Comparison of ENCODE assay signal across 25 cellular contexts in genomic region chr7:35823440-35823839, GRCh38. TPM values are rescaled to one million over a fixed set of nuclear protein-coding genes. Genes with fewer than 3 reads are reported as not detected.
A peak's percentile ranks its signal among the peaks of the same experiment; 100 is the strongest.
DNase-seq lines count a peak whose midpoint lies in the region; ATAC-seq and TF ChIP-seq lines count a peak whose summit lies in the region.
"Had no signal": no experiment of that assay in that cellular context is flagged by ENCODE, and none has a peak within 500 bp of the region (broad histone marks: within the 10 kb centered on the region; RNA-seq: fewer than 3 reads in every experiment).

No MANE protein-coding gene starts in this region.

- TF ChIP-seq CTCF in WTC11 (IDR thresholded peaks at IDR 0.05), result no peak

- peaks cover 2% of the 10 kb centered on the region for H3K36me3 ChIP-seq in CD4-positive, CD25-positive, alpha-beta regulatory T cell (ENCODE audit: control insufficient read depth, insufficient read depth, low read length)
- H3K36me3 ChIP-seq: stomach had no signal

- peaks cover 27% of the 10 kb centered on the region for H3K4me1 ChIP-seq in CD4-positive, CD25-positive, alpha-beta regulatory T cell (ENCODE audit: control insufficient read depth, insufficient read depth, low read length, poor library complexity, severe bottlenecking)

- no peak for ATAC-seq in CD4-positive, CD25-positive, alpha-beta regulatory T cell (ENCODE audit: low read depth in 2 of 2)
- ATAC-seq in WTC11 (no peak), left colon (peak; percentile 65), T-helper 17 cell (no peak)
- ATAC-seq: activated CD8-positive, alpha-beta memory T cell treated with anti-CD3 and anti-CD28 coated beads, Interleukin-2, amount 10 ng/mL, durations not matched to agents 7 days and 5 days; GM23338; left lobe of liver had no signal

- no peak overlapping the region for H3K27ac ChIP-seq in CD4-positive, CD25-positive, alpha-beta regulatory T cell (ENCODE audit: insufficient read depth, low read length, poor library complexity, severe bottlenecking)
- H3K27ac ChIP-seq: skin epidermis, stomach had no signal

- peak overlapping the region in 1 of 4 donors; percentile 23 for H3K4me3 Mint-ChIP-seq in CD4-positive, CD25-positive, alpha-beta regulatory T cell
- no peak overlapping the region for H3K4me3 Mint-ChIP-seq in WTC11
- H3K4me3 Mint-ChIP-seq in T-helper 17 cell, result no peak overlapping the region
- H3K4me3 Mint-ChIP-seq: activated CD8-positive, alpha-beta memory T cell treated with anti-CD3 and anti-CD28 coated beads, Interleukin-2, amount 10 ng/mL, durations not matched to agents 7 days and 5 days; GM23338 had no signal

- POLR2A ChIA-PET in WTC11 (lab: Charles Lee), result no interaction called here

- peaks cover 32 to 50% (median 35%) of the 10 kb centered on the region in 4 donors for H3K4me1 Mint-ChIP-seq in CD4-positive, CD25-positive, alpha-beta regulatory T cell
- H3K4me1 Mint-ChIP-seq in WTC11 (peaks cover 34% of the 10 kb centered on the region), T-helper 17 cell (peaks cover 17% of the 10 kb centered on the region)

- H3K36me3 Mint-ChIP-seq in CD4-positive, CD25-positive, alpha-beta regulatory T cell, result peaks cover 17% of the 10 kb centered on the region
- H3K36me3 Mint-ChIP-seq in WTC11 (peaks cover 3% of the 10 kb centered on the region), T-helper 17 cell (ENCODE audit: low read depth) (peaks cover 11% of the 10 kb centered on the region)

- H3K27ac Mint-ChIP-seq in CD4-positive, CD25-positive, alpha-beta regulatory T cell, result peak overlapping the region in 1 of 3 donors; percentile 1
- 0 out of 2 replicates have a peak overlapping the region, but pooled peaks have one; percentile 22 for H3K27ac Mint-ChIP-seq in WTC11
- no peak overlapping the region for H3K27ac Mint-ChIP-seq in T-helper 17 cell
- H3K27ac Mint-ChIP-seq: activated CD8-positive, alpha-beta memory T cell treated with anti-CD3 and anti-CD28 coated beads, Interleukin-2, amount 10 ng/mL, durations not matched to agents 7 days and 5 days; GM23338 had no signal

- peaks cover 12 to 16% of the 10 kb centered on the region in 2 experiments for H3K9me3 ChIP-seq in CD4-positive, CD25-positive, alpha-beta regulatory T cell (ENCODE audit: control insufficient read depth in 2 of 2, low read length in 2 of 2)
- peaks cover 2% of the 10 kb centered on the region for H3K9me3 ChIP-seq in T-helper 17 cell (ENCODE audit: control insufficient read depth, low read length, poor library complexity, severe bottlenecking)

- DNase-seq in NCI-H2171 treated with DMSO at 0.1 percent for 48 hours (lab: John Stamatoyannopoulos, UW) (peak; percentile 40), NCI-H2171 (lab: John Stamatoyannopoulos, UW) (no peak), WTC11 (ENCODE audit: low spot score) (no peak), left colon (no peak), SW480 (ENCODE audit: low spot score) (no peak), T-helper 17 cell (no peak), 8988T (no peak)
- DNase-seq in CD4-positive, CD25-positive, alpha-beta regulatory T cell, result no peak
- DNase-seq: activated CD4-positive, alpha-beta T cell treated with anti-CD3 and anti-CD28 coated beads for 1 hour; activated CD8-positive, alpha-beta memory T cell treated with anti-CD3 and anti-CD28 coated beads, Interleukin-2, amount 10 ng/mL, durations not matched to agents 7 days and 5 days; activated effector memory CD4-positive, alpha-beta T cell treated with anti-CD3 and anti-CD28 coated beads, Interleukin-2, amount 50 U/mL, for 16 hours; amniotic stem cell; COR-L47; head of caudate nucleus; NCI-H187 treated with DMSO at 0.1 percent for 48 hours; NCI-H345; NCI-H774; posterior cingulate gyrus; stimulated activated CD4-positive, alpha-beta T cell treated with anti-CD3 and anti-CD28 coated beads, Interleukin-2, amount 100 ng/mL, for 24 hours; stomach; SW 1271 had no signal

- CTCF ChIA-PET in WTC11 (lab: Charles Lee), result no interaction called here

- no peaks in the 10 kb centered on the region for H3K27me3 ChIP-seq in CD4-positive, CD25-positive, alpha-beta regulatory T cell (ENCODE audit: control insufficient read depth, insufficient read depth, low read length)
- H3K27me3 ChIP-seq: stomach, tibial nerve had no signal

- intact Hi-C loops in left colon (cut with DNase I, micrococcal nuclease), result no loop called here

- peaks cover 0 to 22% (median 5%) of the 10 kb centered on the region in 7 donors for H3K9me3 Mint-ChIP-seq in CD4-positive, CD25-positive, alpha-beta regulatory T cell
- no peaks in the 10 kb centered on the region for H3K9me3 Mint-ChIP-seq in WTC11

- H3K27me3 Mint-ChIP-seq in CD4-positive, CD25-positive, alpha-beta regulatory T cell, result no peaks in the 10 kb centered on the region
- H3K27me3 Mint-ChIP-seq in WTC11 (ENCODE audit: low read depth), result no peaks in the 10 kb centered on the region
- H3K27me3 Mint-ChIP-seq in T-helper 17 cell, result no peaks in the 10 kb centered on the region
- H3K27me3 Mint-ChIP-seq: activated CD8-positive, alpha-beta memory T cell treated with anti-CD3 and anti-CD28 coated beads, Interleukin-2, amount 10 ng/mL, durations not matched to agents 7 days and 5 days had no signal

- peak overlapping the region; percentile 37 for H3K4me3 ChIP-seq in CD4-positive, CD25-positive, alpha-beta regulatory T cell (ENCODE audit: low read depth, low read length)
- H3K4me3 ChIP-seq: GM23338, skin epidermis, stomach, tibial nerve had no signal

TF ChIP-seq in WTC11, 78 proteins besides CTCF, POLR2A, EP300 and RAD21 (continues in another document):
- no peak for TF ChIP-seq ATF3 (CRISPR knock-in tag; conservative IDR thresholded peaks at IDR 0.05)
- no peak for TF ChIP-seq EMX1 (CRISPR knock-in tag; IDR thresholded peaks at IDR 0.05)
- TF ChIP-seq GABPB1 (CRISPR knock-in tag; IDR thresholded peaks at IDR 0.05), result no peak
- TF ChIP-seq MAX (CRISPR knock-in tag; IDR thresholded peaks at IDR 0.05), result no peak
- no peak for TF ChIP-seq ZNF232 (CRISPR knock-in tag; IDR thresholded peaks at IDR 0.05)
- TF ChIP-seq IRF1 (CRISPR knock-in tag; IDR thresholded peaks at IDR 0.05), result no peak
- no peak for TF ChIP-seq MYBL2 (CRISPR knock-in tag; IDR thresholded peaks at IDR 0.05)
- TF ChIP-seq USF1 (CRISPR knock-in tag; IDR thresholded peaks at IDR 0.05), result no peak
- TF ChIP-seq KAT7 (CRISPR knock-in tag; IDR thresholded peaks at IDR 0.05; ENCODE audit: borderline replicate concordance), result no peak
- no peak for TF ChIP-seq HMGA2 (CRISPR knock-in tag; IDR thresholded peaks at IDR 0.05)
- no peak for TF ChIP-seq HMGXB4 (CRISPR knock-in tag; IDR thresholded peaks at IDR 0.05)
- TF ChIP-seq CBFB (CRISPR knock-in tag; IDR thresholded peaks at IDR 0.05; ENCODE audit: low read depth), result no peak
- no peak for TF ChIP-seq NR1H2 (CRISPR knock-in tag; IDR thresholded peaks at IDR 0.05)
- TF ChIP-seq IRF2 (CRISPR knock-in tag; IDR thresholded peaks at IDR 0.05; ENCODE audit: borderline replicate concordance, low read depth), result no peak

RNA-seq across cellular contexts. Expression of gene SEPTIN7, which starts 22.6 kb away (rescaled TPM):
- total RNA-seq in CD4-positive, CD25-positive, alpha-beta regulatory T cell, result 226 TPM
- polyA plus RNA-seq in CD4-positive, CD25-positive, alpha-beta regulatory T cell, result 100 to 1,000 TPM; 401 to 541 (median 486) TPM
- total RNA-seq in WTC11 (2021), result 153 to 161 TPM (median 158 TPM) in 3 replicates
- total RNA-seq in left colon, result 100 to 1,000 TPM; 107 to 131 TPM
- 100 to 1,000 TPM; 191 to 220 TPM for total RNA-seq in T-helper 17 cell
